In the genomic region with DNA sequence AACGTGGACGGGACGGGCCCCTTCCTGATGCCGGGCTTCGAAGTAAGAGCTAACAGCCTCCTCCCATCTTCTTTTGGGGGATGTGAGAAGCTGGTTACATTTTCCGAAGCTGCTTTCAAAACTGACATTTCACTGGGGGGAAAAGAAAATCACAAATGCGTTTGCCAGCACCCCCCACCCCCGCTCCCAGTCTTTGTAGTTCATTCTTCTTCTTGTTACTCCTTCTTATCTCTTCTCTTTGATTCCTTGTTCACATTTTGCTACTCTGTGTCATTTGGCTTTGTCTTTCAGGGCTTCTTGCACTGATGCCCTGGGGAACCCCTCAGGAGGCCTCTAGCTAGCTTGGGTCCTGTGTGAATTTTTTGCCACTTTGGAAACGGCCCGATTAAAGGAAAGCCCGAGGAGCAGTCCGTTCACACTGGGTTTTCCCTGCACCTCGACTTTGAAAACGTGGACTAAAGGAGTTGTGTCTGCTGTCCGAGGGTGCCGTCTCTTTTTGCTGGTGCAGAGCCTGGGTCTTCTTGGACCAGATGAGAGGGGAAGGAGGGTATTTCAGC, we compare ENCODE assay signal across 8 cellular contexts. TPM values are rescaled to one million over a fixed set of nuclear protein-coding genes. Genes with fewer than 3 reads are reported as not detected.
DNase-seq lines count a peak whose midpoint lies in the region; ATAC-seq and TF ChIP-seq lines count a peak whose summit lies in the region.

No MANE protein-coding gene starts in this region.

- ATAC-seq in foreskin keratinocyte (no peak), GM21528 (IDR thresholded peaks at IDR 0.05; ENCODE audit: low FRiP score, unreplicated experiment) (no peak)

- peak overlapping the region; percentile 85 to 89 for H3K4me3 Mint-ChIP-seq in H9
- H3K4me3 Mint-ChIP-seq in activated CD4-positive, alpha-beta T cell treated with anti-CD3 and anti-CD28 coated beads, Interleukin-2, amount 10 ng/mL, durations not matched to agents 7 days and 5 days, result peak overlapping the region; percentile 77

- no peak overlapping the region for H2BK5ac ChIP-seq in H9 (ENCODE audit: insufficient read length, low read length)

- no peak overlapping the region for H2BK12ac ChIP-seq in H9 (ENCODE audit: insufficient read length, low read depth, low read length)

- no peaks in the 10 kb centered on the region for H3K9me3 Mint-ChIP-seq in H9
- H3K9me3 Mint-ChIP-seq in activated CD4-positive, alpha-beta T cell treated with anti-CD3 and anti-CD28 coated beads, Interleukin-2, amount 10 ng/mL, durations not matched to agents 7 days and 5 days, result no peaks in the 10 kb centered on the region

- peaks cover 8% of the 10 kb centered on the region for H3K23me2 ChIP-seq in H9 (ENCODE audit: insufficient read length, low read depth, low read length, poor library complexity, severe bottlenecking)

- H3T11ph ChIP-seq in H9 (ENCODE audit: low read length), result no peak overlapping the region

- H2AK5ac ChIP-seq in H9 (ENCODE audit: insufficient read length, low read length), result no peak overlapping the region

- peaks cover 5% of the 10 kb centered on the region for H3K79me1 ChIP-seq in H9 (ENCODE audit: insufficient read depth, low read depth, low read length, poor library complexity, severe bottlenecking)

- H3K27me3 ChIP-seq in H9 (ENCODE audit: insufficient read depth, low read length) (no peaks in the 10 kb centered on the region), foreskin keratinocyte (no peaks in the 10 kb centered on the region)

- DNase-seq in H9 (no peak), foreskin keratinocyte (no peak), superior temporal gyrus (ENCODE audit: extremely low spot score) (no peak), DMS114 treated with DMSO at 0.1 percent for 48 hours (lab: John Stamatoyannopoulos, UW; ENCODE audit: unreplicated experiment) (no peak), GDM1 (lab: John Stamatoyannopoulos, UW) (no peak)
- no peak for DNase-seq in activated CD4-positive, alpha-beta T cell treated with anti-CD3 and anti-CD28 coated beads, Interleukin-2, amount 10 ng/mL, durations not matched to agents 7 days and 5 days
- peak; percentile 30 for DNase-seq in stimulated activated CD4-positive, alpha-beta T cell treated with anti-CD3 and anti-CD28 coated beads, Interleukin-2, amount 100 ng/mL, for 4 hours (ENCODE audit: low read depth)

- H3K23ac ChIP-seq in H9 (ENCODE audit: insufficient read length, low read depth, low read length), result no peak overlapping the region

- H2BK20ac ChIP-seq in H9 (ENCODE audit: low read depth, low read length, poor library complexity, severe bottlenecking), result no peak overlapping the region

- H3K4me1 ChIP-seq in H9 (ENCODE audit: insufficient read depth, low read length) (peaks cover 2% of the 10 kb centered on the region; the same call in 1 of the 2 replicates), foreskin keratinocyte (peaks cover 9% of the 10 kb centered on the region)

- no peak overlapping the region for H2AFZ ChIP-seq in H9 (ENCODE audit: low read length)

- H3K9ac ChIP-seq in H9 (ENCODE audit: extremely low read depth, insufficient read length, low read length), result peak overlapping the region; percentile 61

- H3K56ac ChIP-seq in H9 (ENCODE audit: insufficient read length, low read depth, low read length), result no peak overlapping the region

- H3K4me2 ChIP-seq in H9 (ENCODE audit: insufficient read depth, insufficient read length, low read length), result peak overlapping the region; percentile 71

- no peak overlapping the region for H2BK120ac ChIP-seq in H9 (ENCODE audit: low read depth, low read length, poor library complexity, severe bottlenecking)

- peak overlapping the region; percentile 10 to 53 (median 50); a peak in 5 of 7 replicates for H3K27ac Mint-ChIP-seq in H9
- peak overlapping the region; percentile 82 for H3K27ac Mint-ChIP-seq in activated CD4-positive, alpha-beta T cell treated with anti-CD3 and anti-CD28 coated beads, Interleukin-2, amount 10 ng/mL, durations not matched to agents 7 days and 5 days

- H3K36me3 Mint-ChIP-seq in H9 (ENCODE audit: insufficient read depth in 1 of 3, low read depth in 3 of 3), result peaks cover 1 to 18% (median 4%) of the 10 kb centered on the region in 3 experiments; a peak in 4 of 7 replicates
- H3K36me3 Mint-ChIP-seq in activated CD4-positive, alpha-beta T cell treated with anti-CD3 and anti-CD28 coated beads, Interleukin-2, amount 10 ng/mL, durations not matched to agents 7 days and 5 days (ENCODE audit: low read depth), result peaks cover 9% of the 10 kb centered on the region

- no peaks in the 10 kb centered on the region for H4K20me1 ChIP-seq in H9 (ENCODE audit: control insufficient read depth, insufficient read depth, insufficient read length)

- H3K27ac ChIP-seq in H9 (ENCODE audit: insufficient read length, low read depth, low read length) (no peak overlapping the region), foreskin keratinocyte (peak overlapping the region; percentile 16)

- H3K27me3 Mint-ChIP-seq in H9 (ENCODE audit: low read depth), result no peaks in the 10 kb centered on the region
- no peaks in the 10 kb centered on the region for H3K27me3 Mint-ChIP-seq in activated CD4-positive, alpha-beta T cell treated with anti-CD3 and anti-CD28 coated beads, Interleukin-2, amount 10 ng/mL, durations not matched to agents 7 days and 5 days

- no peak overlapping the region for H2BK15ac ChIP-seq in H9 (ENCODE audit: low read depth, low read length)

- no peak overlapping the region for H4K5ac ChIP-seq in H9 (ENCODE audit: insufficient read length, low read depth, low read length)

- no peaks in the 10 kb centered on the region for H3K9me3 ChIP-seq in H9 (ENCODE audit: control insufficient read depth, low read depth, low read length)

- H3K18ac ChIP-seq in H9 (ENCODE audit: insufficient read length, low read depth, low read length), result no peak overlapping the region

- H4K91ac ChIP-seq in H9 (ENCODE audit: insufficient read length, low read depth, low read length), result no peak overlapping the region

- TF ChIP-seq CTCF in H9 (conservative IDR thresholded peaks at IDR 0.05), result no peak
- TF ChIP-seq CTCF in foreskin keratinocyte (conservative IDR thresholded peaks at IDR 0.05), result no peak

- H3K4me1 Mint-ChIP-seq in H9, result peaks cover 12 to 22% of the 10 kb centered on the region in 2 experiments
- peaks cover 41% of the 10 kb centered on the region for H3K4me1 Mint-ChIP-seq in activated CD4-positive, alpha-beta T cell treated with anti-CD3 and anti-CD28 coated beads, Interleukin-2, amount 10 ng/mL, durations not matched to agents 7 days and 5 days

- H4K8ac ChIP-seq in H9 (replicated peaks; ENCODE audit: insufficient read length, low read depth, low read length), result no peak overlapping the region

- POLR2A ChIA-PET in activated CD4-positive, alpha-beta T cell treated with anti-CD3 and anti-CD28 coated beads, Interleukin-2, amount 10 ng/mL, durations not matched to agents 7 days and 5 days (lab: Charles Lee), result no interaction called here

- no peak overlapping the region for H3K14ac ChIP-seq in H9 (ENCODE audit: insufficient read depth, low read length)

- H3K4ac ChIP-seq in H9 (ENCODE audit: low read depth, low read length), result no peak overlapping the region

- CTCF ChIA-PET in activated CD4-positive, alpha-beta T cell treated with anti-CD3 and anti-CD28 coated beads, Interleukin-2, amount 10 ng/mL, durations not matched to agents 7 days and 5 days (lab: Charles Lee), result interaction anchor here (0.5 to 2.9 kb wide), 9 partner anchors 9 to 1725 kb away, joined by 3 to 13 read pairs (median 5); a partner anchor contains a TSS

- WGBS in H9 (ENCODE audit: extremely low coverage, insufficient read length, low lambda C conversion rate), result no CpG with 5 or more reads among the region's 16 CpGs

- H3K79me2 ChIP-seq in H9 (ENCODE audit: insufficient read depth, low read length), result peaks cover 22% of the 10 kb centered on the region; the same call in 1 of the 2 replicates

RNA-seq across cellular contexts. Expression of a gene that starts 1.3 kb away (rescaled TPM):
- 111 and 113 TPM in 2 replicates for total RNA-seq in H9 (2021)
- total RNA-seq in activated CD4-positive, alpha-beta T cell treated with anti-CD3 and anti-CD28 coated beads, Interleukin-2, amount 10 ng/mL, durations not matched to agents 7 days and 5 days, result 10 to 100 TPM; 32.4 to 34.3 TPM
- 50.6 and 51.3 TPM in 2 replicates for total RNA-seq in foreskin keratinocyte
- 48.8 and 51.8 TPM in 2 replicates for polyA plus RNA-seq in foreskin keratinocyte

RNA-seq across cellular contexts. Expression of a gene that starts 24.4 kb away (rescaled TPM):
- 0.20 TPM in 1 of 2 replicates, not detected in the other for total RNA-seq in H9 (2021)
- 1 to 10 TPM; 2.4 TPM for total RNA-seq in activated CD4-positive, alpha-beta T cell treated with anti-CD3 and anti-CD28 coated beads, Interleukin-2, amount 10 ng/mL, durations not matched to agents 7 days and 5 days
- not detected in 2 replicates for total RNA-seq in foreskin keratinocyte
- polyA plus RNA-seq in foreskin keratinocyte, result 0.18 TPM in 1 of 2 replicates, not detected in the other

RNA-seq across cellular contexts. Expression of a gene that starts 36.6 kb away (rescaled TPM):
- 32.1 and 32.3 TPM in 2 replicates for total RNA-seq in H9 (2021)
- total RNA-seq in activated CD4-positive, alpha-beta T cell treated with anti-CD3 and anti-CD28 coated beads, Interleukin-2, amount 10 ng/mL, durations not matched to agents 7 days and 5 days, result 10 to 100 TPM in 1 of 2 experiments, 1 to 10 TPM in 1; 8.6 to 11.2 TPM
- 24.1 and 25.8 TPM in 2 replicates for total RNA-seq in foreskin keratinocyte
- polyA plus RNA-seq in foreskin keratinocyte, result 34.3 and 35.0 TPM in 2 replicates

RNA-seq across cellular contexts. Expression of a gene that starts 55.8 kb away (rescaled TPM):
- total RNA-seq in H9 (2021) (58.2 and 60.2 TPM in 2 replicates), foreskin keratinocyte (43.8 and 54.1 TPM in 2 replicates)
- total RNA-seq in activated CD4-positive, alpha-beta T cell treated with anti-CD3 and anti-CD28 coated beads, Interleukin-2, amount 10 ng/mL, durations not matched to agents 7 days and 5 days, result 10 to 100 TPM; 19.9 to 23.3 TPM
- 46.1 and 52.7 TPM in 2 replicates for polyA plus RNA-seq in foreskin keratinocyte

RNA-seq across cellular contexts. Expression of a gene that starts 56.0 kb away (rescaled TPM):
- total RNA-seq in H9 (2021) (23.4 and 26.8 TPM in 2 replicates), foreskin keratinocyte (14.0 and 16.6 TPM in 2 replicates)
- total RNA-seq in activated CD4-positive, alpha-beta T cell treated with anti-CD3 and anti-CD28 coated beads, Interleukin-2, amount 10 ng/mL, durations not matched to agents 7 days and 5 days, result 10 to 100 TPM; 17.5 to 22.3 TPM
- polyA plus RNA-seq in foreskin keratinocyte, result 13.5 and 13.8 TPM in 2 replicates
